29 cellular contexts compared by ENCODE assay signal in genomic region chr17:20289984-20290383, GRCh38.
"Had no signal": no experiment of that assay in that cellular context is flagged by ENCODE, and none has a peak within 500 bp of the region (broad histone marks: within the 10 kb centered on the region; RNA-seq: fewer than 3 reads in every experiment).

No MANE protein-coding gene starts in this region.

- H3K4me3 ChIP-seq: pancreas, psoas muscle, skin epidermis, smooth muscle cell, spleen, suprapubic skin, testis, tibial artery, transverse colon, upper lobe of right lung, uterus had no signal

- H3K4me2 ChIP-seq: smooth muscle cell had no signal

- ATAC-seq: naive thymus-derived CD4-positive, alpha-beta T cell; natural killer cell; pancreas; psoas muscle; right cardiac atrium; sciatic nerve; stimulated activated memory B cell treated with anti-CD40 and anti-IgM and Interleukin-4, amounts not matched to agents 10 μg/mL and 1 μg/mL and 100 μg/mL, for 72 hours; stimulated activated naive CD8-positive, alpha-beta T cell treated with anti-CD3 and anti-CD28 coated beads, Interleukin-15, amount 100 ng/mL, for 72 hours; stimulated activated naive CD8-positive, alpha-beta T cell treated with anti-CD3 and anti-CD28 coated beads, Interleukin-15, Interleukin-2, amounts not matched to agents 100 U/mL and 50 U/mL, for 24 hours; upper lobe of right lung had no signal

- H3K36me3 ChIP-seq: neutrophil, pancreas, suprapubic skin, transverse colon, upper lobe of right lung, uterus had no signal

- H3K36me3 Mint-ChIP-seq: natural killer cell; stimulated activated memory B cell treated with anti-CD40 and anti-IgM and Interleukin-4, amounts not matched to agents 10 μg/mL and 1 μg/mL and 100 μg/mL, for 72 hours had no signal

- H3K4me1 Mint-ChIP-seq: natural killer cell; stimulated activated memory B cell treated with anti-CD40 and anti-IgM and Interleukin-4, amounts not matched to agents 10 μg/mL and 1 μg/mL and 100 μg/mL, for 72 hours; stimulated activated naive CD8-positive, alpha-beta T cell treated with anti-CD3 and anti-CD28 coated beads, Interleukin-15, amount 100 ng/mL, for 72 hours had no signal

- H3K4me3 Mint-ChIP-seq: naive thymus-derived CD4-positive, alpha-beta T cell; natural killer cell; nephron; stimulated activated memory B cell treated with anti-CD40 and anti-IgM and Interleukin-4, amounts not matched to agents 10 μg/mL and 1 μg/mL and 100 μg/mL, for 72 hours; stimulated activated naive CD8-positive, alpha-beta T cell treated with anti-CD3 and anti-CD28 coated beads, Interleukin-15, amount 100 ng/mL, for 72 hours; type B pancreatic cell had no signal

- DNase-seq: naive thymus-derived CD4-positive, alpha-beta T cell; natural killer cell; occipital lobe; pancreas; psoas muscle; right cardiac atrium; spleen; stimulated activated CD4-positive, alpha-beta T cell treated with anti-CD3 and anti-CD28 coated beads, Interleukin-12 subunit alpha, Interleukin-12 subunit beta, amount 100 ng/mL, for 4 hours; stimulated activated CD4-positive, alpha-beta T cell treated with anti-CD3 and anti-CD28 coated beads, Interleukin-1b, Interleukin-23, amount 100 ng/mL, for 48 hours; stimulated activated CD4-positive, alpha-beta T cell treated with anti-CD3 and anti-CD28 coated beads, Interleukin-4, amount 100 ng/mL, for 1 hour; stimulated activated CD4-positive, alpha-beta T cell treated with anti-CD3 and anti-CD28 coated beads, Interleukin-4, amount 100 ng/mL, for 4 hours; stimulated activated CD8-positive, alpha-beta memory T cell treated with anti-CD3 and anti-CD28 coated beads, Interleukin-4, amount 100 ng/mL, for 48 hours; stimulated activated naive CD4-positive, alpha-beta T cell; stimulated activated naive CD8-positive, alpha-beta T cell treated with anti-CD3 and anti-CD28 coated beads, Interleukin-15, amount 100 ng/mL, for 72 hours; stimulated activated naive CD8-positive, alpha-beta T cell treated with anti-CD3 and anti-CD28 coated beads, Interleukin-15, Interleukin-2, amounts not matched to agents 100 U/mL and 50 U/mL, for 24 hours; substantia nigra; testis; tibial artery; transverse colon; upper lobe of right lung; uterus had no signal

- H3K27ac Mint-ChIP-seq: natural killer cell; nephron; stimulated activated memory B cell treated with anti-CD40 and anti-IgM and Interleukin-4, amounts not matched to agents 10 μg/mL and 1 μg/mL and 100 μg/mL, for 72 hours; stimulated activated naive CD8-positive, alpha-beta T cell treated with anti-CD3 and anti-CD28 coated beads, Interleukin-15, amount 100 ng/mL, for 72 hours; type B pancreatic cell had no signal

- H3K27me3 Mint-ChIP-seq: naive thymus-derived CD4-positive, alpha-beta T cell; stimulated activated memory B cell treated with anti-CD40 and anti-IgM and Interleukin-4, amounts not matched to agents 10 μg/mL and 1 μg/mL and 100 μg/mL, for 72 hours; stimulated activated naive CD8-positive, alpha-beta T cell treated with anti-CD3 and anti-CD28 coated beads, Interleukin-15, amount 100 ng/mL, for 72 hours; type B pancreatic cell had no signal

- H3K9me3 Mint-ChIP-seq: natural killer cell; stimulated activated memory B cell treated with anti-CD40 and anti-IgM and Interleukin-4, amounts not matched to agents 10 μg/mL and 1 μg/mL and 100 μg/mL, for 72 hours; type B pancreatic cell had no signal

- H3K4me1 ChIP-seq: pancreas, psoas muscle, spleen, suprapubic skin, testis, tibial artery, transverse colon, upper lobe of right lung, uterus had no signal

- H3K27me3 ChIP-seq: neutrophil, pancreas, spleen, suprapubic skin, testis, tibial artery, transverse colon, upper lobe of right lung, uterus had no signal

- FAIRE-seq: pancreas had no signal

- H3K9me3 ChIP-seq: neutrophil, pancreas, psoas muscle, spleen, suprapubic skin, testis, tibial artery, transverse colon, upper lobe of right lung, uterus had no signal

- H3K27ac ChIP-seq: neutrophil, pancreas, psoas muscle, skin epidermis, spleen, suprapubic skin, testis, tibial artery, transverse colon, upper lobe of right lung, uterus had no signal
